8 cellular contexts compared by ENCODE assay signal in the genomic region with DNA sequence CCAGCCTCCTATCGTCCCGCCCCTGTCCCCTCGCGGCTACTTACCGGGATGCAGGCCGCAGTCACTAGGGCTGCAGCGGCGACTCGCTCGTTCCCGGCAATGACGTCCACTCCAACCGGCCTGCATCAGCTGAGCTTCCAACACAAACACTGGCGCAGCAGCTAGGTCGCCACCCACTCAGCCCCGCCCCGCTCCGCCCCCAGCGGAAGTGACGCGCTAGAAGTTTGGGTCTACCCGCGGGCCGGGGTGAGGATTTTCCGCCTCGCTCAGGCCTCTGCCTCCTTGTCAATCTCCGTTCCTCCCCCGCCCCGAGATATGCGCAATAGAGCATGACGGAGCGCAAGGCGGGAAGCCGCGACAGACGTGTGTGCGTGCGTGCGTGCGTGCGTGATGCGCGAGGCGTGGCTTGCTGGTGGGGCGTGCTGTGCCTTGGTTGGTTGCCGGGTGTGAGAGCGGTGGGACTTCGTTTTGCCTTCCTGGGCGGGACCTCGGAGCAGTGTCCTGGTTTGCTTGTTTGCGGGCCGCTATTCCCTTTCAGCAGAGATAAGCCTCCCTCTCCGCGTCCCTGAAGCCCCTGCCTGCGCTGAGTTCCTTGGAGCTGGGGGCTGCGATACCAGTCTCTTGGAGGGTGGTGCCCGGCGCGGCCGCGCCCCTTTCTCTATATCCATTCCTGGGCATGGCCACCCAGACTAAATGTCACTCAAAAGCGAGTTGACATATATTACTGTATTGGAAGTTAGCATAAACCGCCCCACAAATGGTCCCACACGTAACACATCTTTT.
DNase-seq lines count a peak whose midpoint lies in the region; ATAC-seq and FAIRE-seq lines count a peak whose summit lies in the region.

A gene with protein sequence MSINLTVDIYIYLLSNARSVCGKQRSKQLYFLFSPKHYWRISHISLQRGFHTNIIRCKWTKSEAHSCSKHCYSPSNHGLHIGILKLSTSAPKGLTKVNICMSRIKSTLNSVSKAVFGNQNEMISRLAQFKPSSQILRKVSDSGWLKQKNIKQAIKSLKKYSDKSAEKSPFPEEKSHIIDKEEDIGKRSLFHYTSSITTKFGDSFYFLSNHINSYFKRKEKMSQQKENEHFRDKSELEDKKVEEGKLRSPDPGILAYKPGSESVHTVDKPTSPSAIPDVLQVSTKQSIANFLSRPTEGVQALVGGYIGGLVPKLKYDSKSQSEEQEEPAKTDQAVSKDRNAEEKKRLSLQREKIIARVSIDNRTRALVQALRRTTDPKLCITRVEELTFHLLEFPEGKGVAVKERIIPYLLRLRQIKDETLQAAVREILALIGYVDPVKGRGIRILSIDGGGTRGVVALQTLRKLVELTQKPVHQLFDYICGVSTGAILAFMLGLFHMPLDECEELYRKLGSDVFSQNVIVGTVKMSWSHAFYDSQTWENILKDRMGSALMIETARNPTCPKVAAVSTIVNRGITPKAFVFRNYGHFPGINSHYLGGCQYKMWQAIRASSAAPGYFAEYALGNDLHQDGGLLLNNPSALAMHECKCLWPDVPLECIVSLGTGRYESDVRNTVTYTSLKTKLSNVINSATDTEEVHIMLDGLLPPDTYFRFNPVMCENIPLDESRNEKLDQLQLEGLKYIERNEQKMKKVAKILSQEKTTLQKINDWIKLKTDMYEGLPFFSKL (minus strand): TSS at position 151 of the 783 bp plus-strand sequence. CDS start 10,644 bp downstream, outside the sequence.

- peak; percentile 97 for FAIRE-seq in HTR-8/SVneo (lab: Jason Lieb, UNC)

- peak within 1 kb of the TSS; percentile 93 to 94 for H3K4me3 Mint-ChIP-seq in effector memory CD8-positive, alpha-beta T cell

- H3K27me3 Mint-ChIP-seq in effector memory CD8-positive, alpha-beta T cell, result no peaks in the 10 kb centered on the region

- ATAC-seq in GM21367 (IDR thresholded peaks at IDR 0.05; ENCODE audit: unreplicated experiment), result peak; percentile 91
- ATAC-seq in effector memory CD8-positive, alpha-beta T cell (replicated peaks), result peak; percentile 87

- peak; percentile 99 for DNase-seq in COLO829 (ENCODE audit: low spot score)
- peak; percentile 89 for DNase-seq in HTR-8/SVneo (ENCODE audit: insufficient read length, low spot score)
- peak; percentile 95 for DNase-seq in NOMO-1 treated with dmso at 0.1 percent for 144 hours (lab: John Stamatoyannopoulos, UW; ENCODE audit: unreplicated experiment)
- DNase-seq in activated CD8-positive, alpha-beta memory T cell treated with anti-CD3 and anti-CD28 coated beads for 48 hours (ENCODE audit: low read depth in 2 of 3, low spot score in 2 of 3), result peak; percentile 97 to 100 (median 99)
- peak; percentile 100 for DNase-seq in effector memory CD8-positive, alpha-beta T cell
- peak; percentile 100 for DNase-seq in medulla oblongata (ENCODE audit: extremely low spot score)
- peak; percentile 100 for DNase-seq in stimulated activated CD8-positive, alpha-beta memory T cell treated with anti-CD3 and anti-CD28 coated beads, Interleukin-12 subunit alpha, Interleukin-12 subunit beta, amount 100 ng/mL, for 1 hour (ENCODE audit: low read depth)

- H3K9me3 Mint-ChIP-seq in effector memory CD8-positive, alpha-beta T cell, result no peaks in the 10 kb centered on the region

- H3K4me1 Mint-ChIP-seq in effector memory CD8-positive, alpha-beta T cell (ENCODE audit: low read depth in 2 of 2), result peaks cover 22 to 34% of the 10 kb centered on the region in 2 donors

- peak within 1 kb of the TSS; percentile 97 to 99 for H3K27ac Mint-ChIP-seq in effector memory CD8-positive, alpha-beta T cell

- peaks cover 14% of the 10 kb centered on the region for H3K36me3 Mint-ChIP-seq in effector memory CD8-positive, alpha-beta T cell (ENCODE audit: insufficient read depth)

Comparison
In these comparisons a context has a peak if more than half of its experiments do, and no peak if none do; other contexts are left out.
1. Peak in every context shown above with its lines: DNase-seq and ATAC-seq.